29 cellular contexts compared by ENCODE assay signal in the genomic region with DNA sequence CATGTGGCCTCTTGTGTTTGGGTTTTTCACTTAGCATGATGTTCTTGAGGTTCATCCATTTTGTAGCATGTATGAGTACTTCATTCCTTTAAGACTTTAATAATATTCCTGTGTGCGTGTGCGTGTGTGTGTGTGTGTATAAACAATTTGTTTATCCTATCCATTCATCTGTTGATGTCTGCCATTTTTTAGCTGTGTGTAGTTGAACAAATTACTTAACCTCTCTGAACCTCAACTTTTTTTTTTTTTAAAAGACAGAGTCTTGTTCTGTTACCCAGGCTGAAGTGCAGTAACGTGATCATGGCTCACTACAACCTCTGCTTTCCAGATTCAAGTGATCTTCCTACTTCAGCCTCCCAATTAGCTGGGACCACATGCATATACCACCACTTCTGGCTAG. TPM values are rescaled to one million over a fixed set of nuclear protein-coding genes. Genes with fewer than 3 reads are reported as not detected.
DNase-seq lines count a peak whose midpoint lies in the region; ATAC-seq, FAIRE-seq and TF ChIP-seq lines count a peak whose summit lies in the region.
"Had no signal": no experiment of that assay in that cellular context is flagged by ENCODE, and none has a peak within 500 bp of the region (broad histone marks: within the 10 kb centered on the region; RNA-seq: fewer than 3 reads in every experiment).

No MANE protein-coding gene starts in this region.

- H3K9me3 ChIP-seq in K562 (replicated peaks; ENCODE audit: control insufficient read depth, insufficient read depth, low read depth, low read length) (no peaks in the 10 kb centered on the region), esophagus muscularis mucosa (no peaks in the 10 kb centered on the region), PC-9 (ENCODE audit: insufficient read depth, low read depth) (no peaks in the 10 kb centered on the region), sigmoid colon (no peaks in the 10 kb centered on the region)
- H3K9me3 ChIP-seq: BE2C, BLaER1 had no signal

- 6% methylated on average over 3 of the region's 3 CpGs for WGBS in K562 (ENCODE audit: insufficient coverage, low coverage, missing lambda C conversion rate)
- WGBS in esophagus muscularis mucosa, result 90% methylated on average over 3 of the region's 3 CpGs
- WGBS in sigmoid colon, 2 donors, result 90 to 97% methylated on average over 3 of the region's 3 CpGs

- peak overlapping the region; percentile 18 for H3K27ac Mint-ChIP-seq in nephron progenitor cell
- H3K27ac Mint-ChIP-seq: CD14-positive monocyte; CD4-positive, alpha-beta memory T cell; CD4-positive, CD25-positive, alpha-beta regulatory T cell; CD8-positive, alpha-beta memory T cell had no signal

- H3K4me3 ChIP-seq in K562 (no peak overlapping the region), esophagus muscularis mucosa (no peak overlapping the region), PC-9 (no peak overlapping the region), sigmoid colon (no peak overlapping the region)
- H3K4me3 ChIP-seq: BLaER1, GM12878 had no signal

- in situ Hi-C loops in K562 (cut with MboI), result loop anchor here (10.0 kb wide), 1 partner anchor 396 kb away; no protein-coding TSS in a partner anchor

- H3K9me2 ChIP-seq in PC-9 (ENCODE audit: insufficient read depth), result no peaks in the 10 kb centered on the region

- POLR2A ChIA-PET in HEK293T (lab: Yijun Ruan, JAX), result no interaction called here
- POLR2A ChIA-PET in K562 (lab: Yijun Ruan, JAX), result interaction anchor here (0.6 kb wide), 1 partner anchor 1198 kb away, joined by 3 read pairs; no protein-coding TSS in a partner anchor
- POLR2A ChIA-PET in PC-9 (lab: Charles Lee; ENCODE audit: unreplicated experiment), result no interaction called here

- H2AFZ ChIP-seq in K562 (ENCODE audit: low read depth, low read length), result no peak overlapping the region
- no peak overlapping the region for H2AFZ ChIP-seq in PC-9

- no peak overlapping the region for H3K9ac ChIP-seq in K562 (ENCODE audit: insufficient read depth in 1 of 2, low read depth in 2 of 2, low read length in 2 of 2)
- H3K9ac ChIP-seq: BLaER1 had no signal

- TF ChIP-seq RAD21 in K562 (CRISPR knock-in tag; conservative IDR thresholded peaks at IDR 0.05 in 1 of 2, IDR thresholded peaks at IDR 0.05 in 1 of 2), result no peak

- no peaks in the 10 kb centered on the region for H3K9me1 ChIP-seq in K562 (ENCODE audit: control insufficient read depth, insufficient read depth, low read length)

- H3K4me3 Mint-ChIP-seq in nephron progenitor cell, result no peak overlapping the region
- H3K4me3 Mint-ChIP-seq: CD14-positive monocyte; CD4-positive, alpha-beta memory T cell; CD4-positive, CD25-positive, alpha-beta regulatory T cell; CD8-positive, alpha-beta memory T cell had no signal

- TF ChIP-seq EP300 in K562 (IDR thresholded peaks at IDR 0.05; ENCODE audit: low read length), result no peak
- no peak for TF ChIP-seq EP300 in esophagus muscularis mucosa (IDR thresholded peaks at IDR 0.05)
- no peak for TF ChIP-seq EP300 in sigmoid colon (IDR thresholded peaks at IDR 0.05)

- no peak overlapping the region for H3K4me2 ChIP-seq in K562 (ENCODE audit: insufficient read depth, low read length)
- H3K4me2 ChIP-seq in PC-9, result no peak overlapping the region
- H3K4me2 ChIP-seq: BLaER1 had no signal

- H3K4me1 Mint-ChIP-seq in nephron progenitor cell, result peaks cover 18% of the 10 kb centered on the region
- H3K4me1 Mint-ChIP-seq: CD14-positive monocyte; CD4-positive, alpha-beta memory T cell; CD4-positive, CD25-positive, alpha-beta regulatory T cell; CD8-positive, alpha-beta memory T cell had no signal

- BruUV-seq in K562 (replicated peaks; lab: Mats Ljungman, UMichigan), result no TSS peak
- BruUV-seq in PC-9 (replicated peaks; lab: Mats Ljungman, UMichigan), result no TSS peak

- TF ChIP-seq CTCF in K562 (IDR thresholded peaks at IDR 0.05 in 2 of 3, conservative IDR thresholded peaks at IDR 0.05 in 1 of 3; ENCODE audit: insufficient read depth in 2 of 3, low read depth in 1 of 3, low read length in 3 of 3) (no peak), esophagus muscularis mucosa (IDR thresholded peaks at IDR 0.05) (no peak), nephron progenitor cell (IDR thresholded peaks at IDR 0.05) (no peak), PC-9 (conservative IDR thresholded peaks at IDR 0.05) (no peak), sigmoid colon (IDR thresholded peaks at IDR 0.05) (no peak)

- H3K27me3 ChIP-seq in K562 (ENCODE audit: control insufficient read depth in 2 of 2, insufficient read depth in 2 of 2, low read length in 2 of 2) (peaks cover 0 to 31% of the 10 kb centered on the region in 2 experiments; a peak in 3 of 5 replicates), esophagus muscularis mucosa (no peaks in the 10 kb centered on the region), PC-9 (ENCODE audit: insufficient read depth, low read depth) (peaks cover 21% of the 10 kb centered on the region), sigmoid colon (no peaks in the 10 kb centered on the region)
- H3K27me3 ChIP-seq: BE2C, BLaER1 had no signal

- no peaks in the 10 kb centered on the region for H3K27me3 Mint-ChIP-seq in nephron progenitor cell (ENCODE audit: low read depth, poor library complexity)

- TF ChIP-seq POLR2A in K562 (conservative IDR thresholded peaks at IDR 0.05), result no peak
- TF ChIP-seq POLR2A in esophagus muscularis mucosa (IDR thresholded peaks at IDR 0.05; ENCODE audit: low read depth), result no peak
- TF ChIP-seq POLR2A in sigmoid colon (IDR thresholded peaks at IDR 0.05), result no peak

- no peaks in the 10 kb centered on the region for H3F3A ChIP-seq in PC-9 (ENCODE audit: insufficient read depth, low read depth)

- H3K36me3 ChIP-seq in K562 (ENCODE audit: control insufficient read depth, insufficient read depth, low read length) (no peaks in the 10 kb centered on the region), esophagus muscularis mucosa (no peaks in the 10 kb centered on the region), PC-9 (ENCODE audit: low read depth) (no peaks in the 10 kb centered on the region), sigmoid colon (no peaks in the 10 kb centered on the region)
- H3K36me3 ChIP-seq: BE2C, BLaER1 had no signal

- H4K20me1 ChIP-seq in K562 (replicated peaks; ENCODE audit: control insufficient read depth, insufficient read depth, low read length) (no peaks in the 10 kb centered on the region), PC-9 (ENCODE audit: insufficient read depth) (no peaks in the 10 kb centered on the region)
- H4K20me1 ChIP-seq: BLaER1 had no signal

- FAIRE-seq in K562 (lab: Jason Lieb, UNC), result no peak
- FAIRE-seq: A204.1, GM12878, GM12892, GM18507 had no signal

- H3K4me1 ChIP-seq in K562 (replicated peaks in 1 of 2; ENCODE audit: control insufficient read depth in 2 of 2, insufficient read depth in 2 of 2, low read length in 2 of 2) (no peaks in the 10 kb centered on the region; a peak in 1 of 5 replicates), esophagus muscularis mucosa (no peaks in the 10 kb centered on the region), PC-9 (replicated peaks; ENCODE audit: insufficient read depth) (no peaks in the 10 kb centered on the region), sigmoid colon (no peaks in the 10 kb centered on the region)
- H3K4me1 ChIP-seq: BE2C, BLaER1 had no signal

- intact Hi-C loops in K562 (cut with micrococcal nuclease), result loop anchor here (10.0 kb wide), 3 partner anchors 66 to 186 kb away; no protein-coding TSS in a partner anchor
- intact Hi-C loops in esophagus muscularis mucosa (cut with DNase I), result loop anchor here (10.0 kb wide), 1 partner anchor 546 kb away; no protein-coding TSS in a partner anchor
- intact Hi-C loops in PC-9 (cut with micrococcal nuclease; ENCODE audit: unreplicated experiment), result no loop called here
- intact Hi-C loops in sigmoid colon (cut with DNase I), result no loop called here

- H3K27ac ChIP-seq in K562 (ENCODE audit: extremely low read depth, low read depth, low read length) (no peak overlapping the region), esophagus muscularis mucosa (replicated peaks in 1 of 4) (no peak overlapping the region), PC-9 (no peak overlapping the region), sigmoid colon (no peak overlapping the region)
- H3K27ac ChIP-seq: BLaER1 had no signal

- no peaks in the 10 kb centered on the region for H3K36me3 Mint-ChIP-seq in nephron progenitor cell (ENCODE audit: low read depth)
- H3K36me3 Mint-ChIP-seq: CD14-positive monocyte; CD4-positive, alpha-beta memory T cell; CD4-positive, CD25-positive, alpha-beta regulatory T cell; CD8-positive, alpha-beta memory T cell had no signal

- CTCF ChIA-PET in HEK293T (lab: Yijun Ruan, JAX), result interaction anchor here (0.7 kb wide), 1 partner anchor 83 kb away, joined by 3 read pairs; no protein-coding TSS in a partner anchor
- CTCF ChIA-PET in K562 (lab: Yijun Ruan, JAX; ENCODE audit: low intra/inter-chr PET ratio), result no interaction called here
- CTCF ChIA-PET in PC-9 (lab: Charles Lee), result no interaction called here

- peaks cover 5% of the 10 kb centered on the region for H3K9me3 Mint-ChIP-seq in nephron progenitor cell
- H3K9me3 Mint-ChIP-seq: CD4-positive, alpha-beta memory T cell; CD4-positive, CD25-positive, alpha-beta regulatory T cell; CD8-positive, alpha-beta memory T cell had no signal

- ATAC-seq in K562 (no peak), GM21367 (IDR thresholded peaks at IDR 0.05; ENCODE audit: unreplicated experiment) (no peak)
- ATAC-seq: GM12878 had no signal

- DNase-seq in HEK293T (ENCODE audit: extremely low spot score) (no peak), K562 (ENCODE audit: extremely low read depth in 1 of 4, low spot score in 3 of 4) (no peak), esophagus muscularis mucosa (ENCODE audit: extremely low spot score) (peak; percentile 39), nephron progenitor cell (no peak), NCI-H146 treated with DMSO at 0.1 percent for 48 hours (lab: John Stamatoyannopoulos, UW; ENCODE audit: unreplicated experiment) (no peak), PC-9 (no peak), sigmoid colon (no peak)
- DNase-seq: 8988T; ACHN; BE2C; C1 segment of cervical spinal cord; CD4-positive, alpha-beta memory T cell; CD4-positive, CD25-positive, alpha-beta regulatory T cell; CD8-positive, alpha-beta memory T cell; COR-L47; DMS 273 treated with DMSO at 0.1 percent for 48 hours; DMS153; DMS53; DMS79; DND-41; EL; GDM1 had no signal

- no peaks in the 10 kb centered on the region for H3K79me2 ChIP-seq in K562 (ENCODE audit: control insufficient read depth, insufficient read depth, low read length)
- H3K79me2 ChIP-seq in PC-9 (ENCODE audit: low read depth), result no peaks in the 10 kb centered on the region

RNA-seq across cellular contexts. Expression of gene EBLN2, which starts 47.3 kb away (rescaled TPM):
- 17.9 and 40.1 TPM in 2 replicates for total RNA-seq in K562 (2011; cell fraction: chromatin; rRNA removed; ENCODE audit: low replicate concordance)
- total RNA-seq in K562 (2011; cell fraction: nucleolus; rRNA removed), result 7.8 and 12.0 TPM in 2 replicates
- 19.9 and 38.8 TPM in 2 replicates for total RNA-seq in K562 (2011; cell fraction: nucleoplasm; rRNA removed)
- total RNA-seq in K562 (2014; rRNA removed) (2.4 and 2.5 TPM in 2 replicates), K562 (2014; rRNA removed; fragmentation: Illumina TruSeq; extraction: Trizol) (4.6 and 5.2 TPM in 2 replicates), K562 (2015; rRNA removed; fragmentation: Illumina TruSeq; extraction: Trizol) (3.8 TPM in 2 replicates), K562 (2021) (2.2 and 3.0 TPM in 2 replicates), esophagus muscularis mucosa (1 to 10 TPM; 1.0 to 2.8 (median 2.4) TPM), PC-9 (2021) (5.5 and 5.6 TPM in 2 replicates), sigmoid colon (10 to 100 TPM in 1 of 4 donors, 1 to 10 TPM in 3; 2.9 to 14.7 (median 5.7) TPM)
- polyA plus RNA-seq in K562 (2011; rRNA removed) (2.4 and 2.5 TPM in 2 replicates), K562 (2014; fragmentation: Illumina TruSeq; extraction: Trizol) (1.6 and 1.8 TPM in 2 replicates), K562 (2014; fragmentation: Nextera tagmentation; extraction: Ambion mirVana) (1 to 10 TPM in 1 of 2 experiments, under 1 TPM in 1; 0.39 to 1.4 TPM), K562 (2014; rRNA removed) (1.6 and 1.8 TPM in 2 replicates), sigmoid colon (1 to 10 TPM in 1 of 3 donors, not detected in 2; 1.1 TPM)
- polyA plus RNA-seq in K562 (2011; cell fraction: cytosol; rRNA removed), result 0.25 and 0.49 TPM in 2 replicates
- polyA plus RNA-seq in K562 (2011; cell fraction: nucleus; rRNA removed), result 5.9 and 6.9 TPM in 2 replicates
- 0.78 and 1.1 TPM in 2 replicates for polyA plus RNA-seq in K562 (2012)
- 14.6 and 18.2 TPM in 2 replicates for polyA minus RNA-seq in K562 (2011; rRNA and poly(A)+ RNA removed)
- 3.1 TPM in 2 replicates for polyA minus RNA-seq in K562 (2011; cell fraction: cytosol; rRNA and poly(A)+ RNA removed)
- 7.3 and 16.2 TPM in 2 replicates for polyA minus RNA-seq in K562 (2011; cell fraction: nucleus; rRNA and poly(A)+ RNA removed)

Comparison
In these comparisons a context has a peak if more than half of its experiments do, and no peak if none do; other contexts are left out.
1. intact Hi-C loops: an anchor here in K562 (10.0 kb wide) and esophagus muscularis mucosa (10.0 kb wide); none called in PC-9 and sigmoid colon.